In the genomic region with DNA sequence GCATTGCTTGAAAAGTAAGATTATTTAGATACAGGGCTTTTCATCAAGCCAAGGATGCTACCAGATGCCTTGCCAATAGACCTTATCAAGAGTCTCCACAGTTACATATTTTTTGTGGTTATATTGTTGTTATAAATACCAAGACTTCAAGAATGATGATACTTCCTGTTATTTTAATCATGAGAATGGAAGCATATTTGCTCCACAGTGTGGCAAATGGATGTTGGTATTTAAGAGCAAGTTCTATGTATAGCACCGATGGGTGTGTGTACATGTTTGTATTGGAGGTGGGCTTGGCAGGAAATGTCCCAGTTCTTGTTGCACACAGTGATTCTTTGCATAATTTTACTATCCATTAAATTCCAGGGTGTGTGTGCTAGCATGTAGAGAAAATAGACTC, we compare ENCODE assay signal across 27 cellular contexts. TPM values are rescaled to one million over a fixed set of nuclear protein-coding genes. Genes with fewer than 3 reads are reported as not detected.
DNase-seq lines count a peak whose midpoint lies in the region; ATAC-seq and TF ChIP-seq lines count a peak whose summit lies in the region.
"Had no signal": no experiment of that assay in that cellular context is flagged by ENCODE, and none has a peak within 500 bp of the region (broad histone marks: within the 10 kb centered on the region; RNA-seq: fewer than 3 reads in every experiment).

No MANE protein-coding gene starts in this region.

- H2AFZ ChIP-seq in ACC112 (ENCODE audit: low read length, unreplicated experiment) (no peak overlapping the region), GM23248 (no peak overlapping the region)
- H2AFZ ChIP-seq: hepatocyte had no signal

- DNase-seq in GM23248 (peak; percentile 15), brain microvascular endothelial cell (peak; percentile 41), mucosa of descending colon (no peak), posterior cingulate gyrus (no peak), iPS-NIHi11 (ENCODE audit: low spot score) (no peak)
- no peak for DNase-seq in activated effector memory CD4-positive, alpha-beta T cell treated with Interleukin-2 at 50 U/mL for 16 hours
- DNase-seq: activated CD4-positive, alpha-beta T cell treated with anti-CD3 and anti-CD28 coated beads for 36 hours; activated CD8-positive, alpha-beta memory T cell treated with anti-CD3 and anti-CD28 coated beads for 24 hours; activated gamma-delta T cell treated with Interleukin-2 at 50 U/mL for 16 hours; BE2C; DMS153; gastrocnemius medialis; H9; KBM-7; NCI-H1105 treated with DMSO at 0.1 percent for 48 hours; NCI-H2029; stimulated activated naive CD8-positive, alpha-beta T cell treated with anti-CD3 and anti-CD28 coated beads, Interleukin-15, amount 100 ng/mL, for 72 hours had no signal

- peak overlapping the region; percentile 23 for H3K4me2 ChIP-seq in GM23248 (ENCODE audit: unreplicated experiment)
- H3K4me2 ChIP-seq: A549, hepatocyte had no signal

- peak overlapping the region; percentile 5; the same call in 1 of the 2 replicates for H3K4me3 ChIP-seq in ACC112 (ENCODE audit: low read depth, low read length)
- H3K4me3 ChIP-seq in GM23248 = no peak overlapping the region
- no peak overlapping the region for H3K4me3 ChIP-seq in brain microvascular endothelial cell (ENCODE audit: low read depth, low read length)
- no peak overlapping the region for H3K4me3 ChIP-seq in mucosa of descending colon
- H3K4me3 ChIP-seq: A549, gastrocnemius medialis, hepatocyte, skin epidermis, tibial nerve had no signal

- no peak overlapping the region for H3K9ac ChIP-seq in GM23248

- no peaks in the 10 kb centered on the region for H3K36me3 ChIP-seq in ACC112 (ENCODE audit: insufficient read depth, low read length)
- no peaks in the 10 kb centered on the region for H3K36me3 ChIP-seq in GM23248 (ENCODE audit: low read depth)
- H3K36me3 ChIP-seq in brain microvascular endothelial cell (replicated peaks) = no peaks in the 10 kb centered on the region
- H3K36me3 ChIP-seq in mucosa of descending colon (ENCODE audit: low read depth) = no peaks in the 10 kb centered on the region
- H3K36me3 ChIP-seq: BE2C, gastrocnemius medialis, tibial nerve had no signal

- 68 to 81% methylated on average over 1 of the region's 1 CpG for WGBS in GM23248 (ENCODE audit: low coverage in 1 of 2, low lambda C conversion rate in 2 of 2, missing lambda C conversion rate in 2 of 2), 2 experiments

- peaks cover 74% of the 10 kb centered on the region for H3F3A ChIP-seq in GM23248 (ENCODE audit: insufficient read depth)

- peaks cover 79% of the 10 kb centered on the region for H3K4me1 ChIP-seq in ACC112 (ENCODE audit: control insufficient read depth, insufficient read depth, low read length, unreplicated experiment)
- peaks cover 56% of the 10 kb centered on the region for H3K4me1 ChIP-seq in GM23248 (ENCODE audit: insufficient read depth)
- peaks cover 3% of the 10 kb centered on the region for H3K4me1 ChIP-seq in mucosa of descending colon (ENCODE audit: low read depth)

- no peaks in the 10 kb centered on the region for H3K9me2 ChIP-seq in GM23248 (ENCODE audit: insufficient read depth)

- ATAC-seq in mucosa of descending colon = peak; percentile 42
- ATAC-seq in HG03342 (IDR thresholded peaks at IDR 0.05; ENCODE audit: unreplicated experiment) = no peak
- ATAC-seq: A549; activated CD4-positive, alpha-beta T cell treated with anti-CD3 and anti-CD28 coated beads for 36 hours; esophagus mucosa; gastrocnemius medialis; left lobe of liver; stimulated activated naive CD8-positive, alpha-beta T cell treated with anti-CD3 and anti-CD28 coated beads, Interleukin-15, amount 100 ng/mL, for 72 hours had no signal

- H4K20me1 ChIP-seq in GM23248 (ENCODE audit: insufficient read depth) = no peaks in the 10 kb centered on the region

- intact Hi-C loops in mucosa of descending colon (cut with DNase I, micrococcal nuclease) = no loop called here
- intact Hi-C loops in posterior cingulate gyrus (cut with DNase I) = loop anchor here (5.0 kb wide), 1 partner anchor 76 kb away; no protein-coding TSS in a partner anchor

- H3K9me3 ChIP-seq in GM23248 (ENCODE audit: low read depth) = no peaks in the 10 kb centered on the region
- H3K9me3 ChIP-seq in mucosa of descending colon = no peaks in the 10 kb centered on the region
- H3K9me3 ChIP-seq: A549, BE2C, gastrocnemius medialis, tibial nerve had no signal

- in situ Hi-C loops in GM23248 (cut with MboI) (no loop called here), brain microvascular endothelial cell (cut with HindIII; ENCODE audit: low pct_ligation_motif_present, low sequenced_read_pairs) (no loop called here)

- H3K27ac ChIP-seq in ACC112 (ENCODE audit: low read depth, low read length) (peak overlapping the region; percentile 84), GM23248 (peak overlapping the region; percentile 47), brain microvascular endothelial cell (peak overlapping the region; percentile 70)
- H3K27ac ChIP-seq: A549, gastrocnemius medialis, hepatocyte, RWPE1, skin epidermis had no signal

- H3K79me2 ChIP-seq in ACC112 (ENCODE audit: control insufficient read depth, insufficient read depth, low read length, unreplicated experiment) (peaks cover 10% of the 10 kb centered on the region), GM23248 (ENCODE audit: insufficient read depth) (peaks cover 1% of the 10 kb centered on the region)
- H3K79me2 ChIP-seq: hepatocyte had no signal

- H3K27me3 ChIP-seq in ACC112 (ENCODE audit: insufficient read depth, low read length) (no peaks in the 10 kb centered on the region), GM23248 (replicated peaks; ENCODE audit: insufficient read depth) (no peaks in the 10 kb centered on the region), brain microvascular endothelial cell (replicated peaks) (no peaks in the 10 kb centered on the region)
- H3K27me3 ChIP-seq: tibial nerve had no signal

- TF ChIP-seq CTCF in brain microvascular endothelial cell (IDR thresholded peaks at IDR 0.05; ENCODE audit: low read depth, low read length, missing control alignments) (no peak), mucosa of descending colon (IDR thresholded peaks at IDR 0.05) (no peak)

RNA-seq across cellular contexts. Expression of a gene that starts 4.4 kb away (rescaled TPM):
- 59.8 and 66.6 TPM in 2 replicates for total RNA-seq in GM23248 (2014; rRNA removed; shearing (Covaris generic))
- polyA plus RNA-seq in GM23248 (2016; fragmentation: Nextera tagmentation; extraction: Ambion mirVana) = 39.8 and 40.0 TPM in 2 replicates
- total RNA-seq in mucosa of descending colon = 10 to 100 TPM; 21.7 to 32.5 (median 28.8) TPM
- total RNA-seq: activated CD4-positive, alpha-beta T cell treated with anti-CD3 and anti-CD28 coated beads for 36 hours; MCF 10A had no signal

Comparison
In these comparisons a context has a peak if more than half of its experiments do, and no peak if none do; other contexts are left out.
1. DNase-seq: peak in GM23248 (single experiment) and brain microvascular endothelial cell (single experiment); none in mucosa of descending colon (0 of 3), posterior cingulate gyrus (0 of 10), iPS-NIHi11 (single experiment) and activated effector memory CD4-positive, alpha-beta T cell treated with Interleukin-2 at 50 U/mL for 16 hours (single experiment).
2. Peak in every context shown above with its lines, with median percentiles within 50 percentile points of each other: H3K27ac ChIP-seq.